ENCODE assay signal across 25 cellular contexts in genomic region chr7:44142028-44142427, GRCh38. TPM values are rescaled to one million over a fixed set of nuclear protein-coding genes. Genes with fewer than 3 reads are reported as not detected.
A peak's percentile ranks its signal among the peaks of the same experiment; 100 is the strongest.
DNase-seq lines count a peak whose midpoint lies in the region; ATAC-seq and TF ChIP-seq lines count a peak whose summit lies in the region.
"Had no signal": no experiment of that assay in that cellular context is flagged by ENCODE, and none has a peak within 500 bp of the region (broad histone marks: within the 10 kb centered on the region; RNA-seq: fewer than 3 reads in every experiment).

No MANE protein-coding gene starts in this region.

- H3K27ac ChIP-seq in right atrium auricular region = peak overlapping the region; percentile 84 to 92
- H3K27ac ChIP-seq: 22Rv1; BLaER1 treated with 17β-estradiol and CSF1 and Interleukin-3, amounts not matched to agents 10 nM and 100 nM had no signal

- no peaks in the 10 kb centered on the region for H3K9me3 ChIP-seq in right atrium auricular region
- H3K9me3 ChIP-seq: BLaER1 treated with 17β-estradiol and CSF1 and Interleukin-3, amounts not matched to agents 10 nM and 100 nM had no signal

- no peak overlapping the region for H3K4me3 ChIP-seq in right atrium auricular region
- H3K4me3 ChIP-seq: BLaER1 treated with 17β-estradiol and CSF1 and Interleukin-3, amounts not matched to agents 10 nM and 100 nM had no signal

- intact Hi-C loops in cardiac septum (cut with DNase I) (no loop called here), sciatic nerve (cut with DNase I) (no loop called here)

- no peaks in the 10 kb centered on the region for H3K27me3 ChIP-seq in right atrium auricular region

- no peak for ATAC-seq in sciatic nerve
- ATAC-seq in HG03175 (IDR thresholded peaks at IDR 0.05; ENCODE audit: unreplicated experiment) = no peak
- ATAC-seq: CD8-positive, alpha-beta T cell; HCT116; Panc1 had no signal

- no peak for TF ChIP-seq CTCF in right atrium auricular region (IDR thresholded peaks at IDR 0.05)

- H3K36me3 ChIP-seq in right atrium auricular region = peaks cover 19% of the 10 kb centered on the region
- H3K36me3 ChIP-seq: BLaER1 treated with 17β-estradiol and CSF1 and Interleukin-3, amounts not matched to agents 10 nM and 100 nM had no signal

- peaks cover 0 to 37% of the 10 kb centered on the region in 2 donors for H3K4me1 ChIP-seq in right atrium auricular region

- DNase-seq in NCI-H2171 treated with DMSO at 0.1 percent for 48 hours (lab: John Stamatoyannopoulos, UW) (peak; percentile 24), NCI-H2171 (lab: John Stamatoyannopoulos, UW) (no peak), right atrium auricular region (ENCODE audit: low spot score) (no peak), cardiac septum (ENCODE audit: low spot score) (no peak), sciatic nerve (ENCODE audit: low spot score) (peak; percentile 43), DMS79 treated with DMSO at 0.1 percent for 48 hours (lab: John Stamatoyannopoulos, UW) (no peak), NCI-H187 (lab: John Stamatoyannopoulos, UW) (no peak)
- DNase-seq: ACHN; Calu3; CD8-positive, alpha-beta T cell; DMS153; GDM1; KG1; NCI-H1092; NCI-H1436 treated with DMSO at 0.1 percent for 48 hours; NCI-H2029; NCI-H345; NCI-H524; NCI-H82 had no signal

RNA-seq across cellular contexts. Expression of gene MYL7, which starts 0.9 kb away (rescaled TPM):
- total RNA-seq in right atrium auricular region (over 10,000 TPM; 17,339 to 49,235 TPM), cardiac septum (2,493 TPM), sciatic nerve (not detected)
- total RNA-seq: Calu3; CD8-positive, alpha-beta T cell; SK-MEL-5 had no signal

RNA-seq across cellular contexts. Expression of gene POLD2, which starts 18.7 kb away (rescaled TPM):
- total RNA-seq in right atrium auricular region (10 to 100 TPM; 71.4 to 76.5 TPM), cardiac septum (88.1 TPM), sciatic nerve (67.0 TPM)

RNA-seq across cellular contexts. Expression of gene AEBP1, which starts 37.9 kb away (rescaled TPM):
- total RNA-seq in right atrium auricular region (100 to 1,000 TPM in 1 of 2 donors, 10 to 100 TPM in 1; 84.4 to 193 TPM), cardiac septum (93.1 TPM), sciatic nerve (236 TPM)
- total RNA-seq: Calu3, SK-MEL-5 had no signal

RNA-seq across cellular contexts. Expression of gene GCK, which starts 47.2 kb away (rescaled TPM):
- total RNA-seq in right atrium auricular region (10 to 100 TPM; 11.1 to 21.0 TPM), cardiac septum (3.7 TPM), sciatic nerve (1.9 TPM)
- total RNA-seq: Calu3, SK-MEL-5 had no signal

RNA-seq across cellular contexts. Expression of gene YKT6, which starts 58.8 kb away (rescaled TPM):
- total RNA-seq in right atrium auricular region = 10 to 100 TPM; 43.9 to 44.9 TPM
- total RNA-seq in cardiac septum = 56.1 TPM
- total RNA-seq in sciatic nerve = 51.2 TPM

Comparison
In these comparisons a context has a peak if more than half of its experiments do, and no peak if none do; other contexts are left out.
1. DNase-seq: peak in NCI-H2171 treated with DMSO at 0.1 percent for 48 hours (single experiment) and sciatic nerve (single experiment); none in NCI-H2171 (single experiment), right atrium auricular region (single experiment), cardiac septum (single experiment), DMS79 treated with DMSO at 0.1 percent for 48 hours (single experiment) and NCI-H187 (0 of 2).
2. RNA of gene MYL7, which starts 0.9 kb away (total RNA-seq): 17,339 to 49,235 TPM in right atrium auricular region and 2,493 TPM in cardiac septum (single experiment); not detected in sciatic nerve (single experiment); every median in the first group is over 1,000 times any median in the second.